ENCODE assay signal across 13 cellular contexts in the genomic region with DNA sequence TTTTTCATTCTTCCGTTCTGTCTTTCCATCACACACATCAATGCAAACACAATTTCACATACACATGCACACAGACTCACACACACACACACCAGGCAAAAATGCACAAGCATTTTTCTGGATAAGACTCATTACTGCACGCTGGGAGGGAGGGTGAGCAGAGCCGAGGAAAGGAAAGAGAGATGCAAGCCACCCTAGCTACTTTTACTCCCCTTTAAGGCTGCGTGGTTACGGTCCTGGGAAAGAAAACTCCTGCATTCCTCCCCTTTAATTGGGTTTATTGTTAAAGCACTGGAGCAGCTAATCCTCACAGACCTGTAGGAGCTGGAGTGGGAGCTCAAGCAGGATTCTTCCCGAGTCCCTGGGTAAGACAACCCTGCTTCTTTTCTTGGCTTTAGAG. TPM values are rescaled to one million over a fixed set of nuclear protein-coding genes. Genes with fewer than 3 reads are reported as not detected.
DNase-seq lines count a peak whose midpoint lies in the region; ATAC-seq and TF ChIP-seq lines count a peak whose summit lies in the region.
"Had no signal": no experiment of that assay in that cellular context is flagged by ENCODE, and none has a peak within 500 bp of the region (broad histone marks: within the 10 kb centered on the region; RNA-seq: fewer than 3 reads in every experiment).

Gene CAMK1G (plus strand): TSS at position 307 of the 400 bp plus-strand sequence. CDS start 11,270 bp downstream, outside the sequence.

- H3K79me2 ChIP-seq in GM23338 (replicated peaks; ENCODE audit: insufficient read depth), result no peaks in the 10 kb centered on the region
- H3K79me2 ChIP-seq: parathyroid adenoma had no signal

- peaks cover 11% of the 10 kb centered on the region; the same call in 2 of the 3 replicates for H3K4me1 Mint-ChIP-seq in GM23338
- no peaks in the 10 kb centered on the region for H3K4me1 Mint-ChIP-seq in glutamatergic neuron (ENCODE audit: low read depth, unreplicated experiment)
- peaks cover 3% of the 10 kb centered on the region for H3K4me1 Mint-ChIP-seq in activated CD4-positive, alpha-beta memory T cell treated with anti-CD3 and anti-CD28 coated beads for 36 hours (ENCODE audit: low read depth)

- DNase-seq in GM23338 (ENCODE audit: low spot score) (peak; percentile 74), SK-N-DZ (ENCODE audit: low spot score) (peak; percentile 26), glutamatergic neuron (peak; percentile 43), retina (peak; percentile 82), esophagus muscularis mucosa (ENCODE audit: extremely low spot score) (no peak)
- no peak for DNase-seq in activated CD4-positive, alpha-beta memory T cell treated with anti-CD3 and anti-CD28 coated beads for 36 hours
- DNase-seq: activated CD8-positive, alpha-beta memory T cell treated with anti-CD3 and anti-CD28 coated beads for 24 hours; NK-92 treated with Interleukin-12 subunit alpha and Interleukin-12 subunit beta, amount 100 ng/mL, for 24 hours; stimulated activated naive B cell treated with anti-CD40 and anti-IgM and Interleukin-4, amounts not matched to agents 10 μg/mL and 1 μg/mL and 100 μg/mL, for 72 hours had no signal

- intact Hi-C loops in activated CD4-positive, alpha-beta memory T cell treated with anti-CD3 and anti-CD28 coated beads for 36 hours (cut with micrococcal nuclease), result no loop called here
- intact Hi-C loops in esophagus muscularis mucosa (cut with DNase I), result no loop called here

- no peaks in the 10 kb centered on the region for H3K36me3 Mint-ChIP-seq in GM23338 (ENCODE audit: low read depth)
- H3K36me3 Mint-ChIP-seq in glutamatergic neuron (ENCODE audit: unreplicated experiment), result no peaks in the 10 kb centered on the region
- no peaks in the 10 kb centered on the region for H3K36me3 Mint-ChIP-seq in activated CD4-positive, alpha-beta memory T cell treated with anti-CD3 and anti-CD28 coated beads for 36 hours
- H3K36me3 Mint-ChIP-seq: stimulated activated naive B cell treated with anti-CD40 and anti-IgM and Interleukin-4, amounts not matched to agents 10 μg/mL and 1 μg/mL and 100 μg/mL, for 72 hours had no signal

- H4K20me1 ChIP-seq in GM23338 (replicated peaks; ENCODE audit: insufficient read depth), result no peaks in the 10 kb centered on the region

- peaks cover 3% of the 10 kb centered on the region for H3K27me3 Mint-ChIP-seq in GM23338 (ENCODE audit: insufficient read depth, low read depth, poor library complexity)
- peaks cover 3% of the 10 kb centered on the region for H3K27me3 Mint-ChIP-seq in glutamatergic neuron (ENCODE audit: unreplicated experiment)
- peaks cover 8% of the 10 kb centered on the region for H3K27me3 Mint-ChIP-seq in activated CD4-positive, alpha-beta memory T cell treated with anti-CD3 and anti-CD28 coated beads for 36 hours

- H2AFZ ChIP-seq in GM23338, result peak within 1 kb of the TSS; percentile 67; the same call in 1 of the 2 replicates
- H2AFZ ChIP-seq: parathyroid adenoma had no signal

- H3K27ac Mint-ChIP-seq in GM23338 (no peak within 1 kb of the TSS), glutamatergic neuron (ENCODE audit: unreplicated experiment) (no peak within 1 kb of the TSS)
- H3K27ac Mint-ChIP-seq in activated CD4-positive, alpha-beta memory T cell treated with anti-CD3 and anti-CD28 coated beads for 36 hours, result no peak within 1 kb of the TSS
- H3K27ac Mint-ChIP-seq: stimulated activated naive B cell treated with anti-CD40 and anti-IgM and Interleukin-4, amounts not matched to agents 10 μg/mL and 1 μg/mL and 100 μg/mL, for 72 hours had no signal

- POLR2A ChIA-PET in activated CD4-positive, alpha-beta memory T cell treated with anti-CD3 and anti-CD28 coated beads for 36 hours (lab: Charles Lee), result no interaction called here

- TF ChIP-seq CTCF in GM23338 (conservative IDR thresholded peaks at IDR 0.05; ENCODE audit: low read depth in 2 of 2) (no peak), glutamatergic neuron (IDR thresholded peaks at IDR 0.05; ENCODE audit: partially characterized antibody, unreplicated experiment) (no peak), esophagus muscularis mucosa (IDR thresholded peaks at IDR 0.05) (no peak)

- peak within 1 kb of the TSS; percentile 71 for H3K4me2 ChIP-seq in GM23338

- no peaks in the 10 kb centered on the region for H3K9me2 ChIP-seq in GM23338 (ENCODE audit: insufficient read depth)

- H3K27ac ChIP-seq in GM23338 (ENCODE audit: low read depth) (no peak within 1 kb of the TSS), esophagus muscularis mucosa (replicated peaks in 1 of 4) (no peak within 1 kb of the TSS)
- H3K27ac ChIP-seq: parathyroid adenoma had no signal

- ATAC-seq in GM23338 (peak; percentile 85), HG03175 (IDR thresholded peaks at IDR 0.05; ENCODE audit: unreplicated experiment) (no peak), HG02588 (IDR thresholded peaks at IDR 0.05; ENCODE audit: unreplicated experiment) (no peak)
- ATAC-seq: stimulated activated naive B cell treated with anti-CD40 and anti-IgM and Interleukin-4, amounts not matched to agents 10 μg/mL and 1 μg/mL and 100 μg/mL, for 72 hours had no signal

- H3K4me3 Mint-ChIP-seq in GM23338 (no peak within 1 kb of the TSS), glutamatergic neuron (ENCODE audit: unreplicated experiment) (no peak within 1 kb of the TSS)
- no peak within 1 kb of the TSS for H3K4me3 Mint-ChIP-seq in activated CD4-positive, alpha-beta memory T cell treated with anti-CD3 and anti-CD28 coated beads for 36 hours
- H3K4me3 Mint-ChIP-seq: stimulated activated naive B cell treated with anti-CD40 and anti-IgM and Interleukin-4, amounts not matched to agents 10 μg/mL and 1 μg/mL and 100 μg/mL, for 72 hours had no signal

- no peaks in the 10 kb centered on the region for H3F3A ChIP-seq in GM23338 (replicated peaks; ENCODE audit: low read depth)

- H3K27me3 ChIP-seq in GM23338 (ENCODE audit: insufficient read depth) (peaks cover 28% of the 10 kb centered on the region), esophagus muscularis mucosa (peaks cover 0 to 79% (median 20%) of the 10 kb centered on the region in 4 donors)

- H3K4me1 ChIP-seq in GM23338 (ENCODE audit: insufficient read depth), result peaks cover 16% of the 10 kb centered on the region
- peaks cover 8 to 10% (median 9%) of the 10 kb centered on the region in 4 donors for H3K4me1 ChIP-seq in esophagus muscularis mucosa
- H3K4me1 ChIP-seq: parathyroid adenoma had no signal

- no peak for TF ChIP-seq POLR2A in esophagus muscularis mucosa (IDR thresholded peaks at IDR 0.05; ENCODE audit: low read depth)

- TF ChIP-seq EP300 in esophagus muscularis mucosa (IDR thresholded peaks at IDR 0.05), result no peak

- CTCF ChIA-PET in activated CD4-positive, alpha-beta memory T cell treated with anti-CD3 and anti-CD28 coated beads for 36 hours (lab: Charles Lee), result interaction anchor here (0.9 to 8.3 kb wide), 3 partner anchors 15 to 239 kb away, joined by 3 to 70 read pairs (median 5); no protein-coding TSS in a partner anchor

- 26% methylated on average over 6 of the region's 6 CpGs for WGBS in esophagus muscularis mucosa

- no peaks in the 10 kb centered on the region for H3K9me3 ChIP-seq in esophagus muscularis mucosa

- H3K9me3 Mint-ChIP-seq in GM23338 (peaks cover 6% of the 10 kb centered on the region; the same call in 2 of the 3 replicates), glutamatergic neuron (ENCODE audit: unreplicated experiment) (no peaks in the 10 kb centered on the region)
- no peaks in the 10 kb centered on the region for H3K9me3 Mint-ChIP-seq in activated CD4-positive, alpha-beta memory T cell treated with anti-CD3 and anti-CD28 coated beads for 36 hours

- H3K4me3 ChIP-seq in GM23338, result peak within 1 kb of the TSS; percentile 38
- H3K4me3 ChIP-seq in esophagus muscularis mucosa, result peak within 1 kb of the TSS in 1 of 4 donors; percentile 20

- H3K36me3 ChIP-seq in GM23338 (ENCODE audit: insufficient read depth) (no peaks in the 10 kb centered on the region), esophagus muscularis mucosa (no peaks in the 10 kb centered on the region)

TF ChIP-seq in GM23338, 12 proteins besides CTCF, POLR2A, EP300 and RAD21 (continues in another document):
- TF ChIP-seq EZH2 (IDR thresholded peaks at IDR 0.05; ENCODE audit: low read depth, unreplicated experiment), result no peak
- TF ChIP-seq, protein P1, sequence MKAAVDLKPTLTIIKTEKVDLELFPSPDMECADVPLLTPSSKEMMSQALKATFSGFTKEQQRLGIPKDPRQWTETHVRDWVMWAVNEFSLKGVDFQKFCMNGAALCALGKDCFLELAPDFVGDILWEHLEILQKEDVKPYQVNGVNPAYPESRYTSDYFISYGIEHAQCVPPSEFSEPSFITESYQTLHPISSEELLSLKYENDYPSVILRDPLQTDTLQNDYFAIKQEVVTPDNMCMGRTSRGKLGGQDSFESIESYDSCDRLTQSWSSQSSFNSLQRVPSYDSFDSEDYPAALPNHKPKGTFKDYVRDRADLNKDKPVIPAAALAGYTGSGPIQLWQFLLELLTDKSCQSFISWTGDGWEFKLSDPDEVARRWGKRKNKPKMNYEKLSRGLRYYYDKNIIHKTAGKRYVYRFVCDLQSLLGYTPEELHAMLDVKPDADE (IDR thresholded peaks at IDR 0.05), result no peak

RNA-seq across cellular contexts. Expression of gene CAMK1G, which starts in this region (rescaled TPM):
- 0.76 and 2.8 TPM in 2 replicates for total RNA-seq in GM23338 (2014; rRNA removed; shearing (Covaris generic))
- polyA plus RNA-seq in GM23338 (2016; fragmentation: Nextera tagmentation; extraction: Ambion mirVana), result 0.09 and 0.32 TPM in 2 replicates
- polyA plus RNA-seq in SK-N-DZ (2014; cell fraction: cytosol; rRNA removed), result not detected in 2 replicates
- polyA plus RNA-seq in SK-N-DZ (2014; cell fraction: nucleus; rRNA removed), result not detected in 2 replicates
- total RNA-seq in glutamatergic neuron (ENCODE audit: unreplicated experiment), result 2.0 TPM
- under 1 TPM; 0.69 to 0.94 TPM for total RNA-seq in activated CD4-positive, alpha-beta memory T cell treated with anti-CD3 and anti-CD28 coated beads for 36 hours
- under 1 TPM; 0.13 to 0.83 (median 0.26) TPM for total RNA-seq in esophagus muscularis mucosa
- total RNA-seq: endothelial cell of umbilical vein had no signal
- polyA plus RNA-seq: endothelial cell of umbilical vein had no signal

Comparison
In these comparisons a context has a peak if more than half of its experiments do, and no peak if none do; other contexts are left out.
1. DNase-seq: peak in GM23338 (single experiment), SK-N-DZ (single experiment), glutamatergic neuron (single experiment) and retina (single experiment); none in activated CD4-positive, alpha-beta memory T cell treated with anti-CD3 and anti-CD28 coated beads for 36 hours (single experiment) and esophagus muscularis mucosa (single experiment).